ENCODE assay signal across 8 cellular contexts in the genomic region with DNA sequence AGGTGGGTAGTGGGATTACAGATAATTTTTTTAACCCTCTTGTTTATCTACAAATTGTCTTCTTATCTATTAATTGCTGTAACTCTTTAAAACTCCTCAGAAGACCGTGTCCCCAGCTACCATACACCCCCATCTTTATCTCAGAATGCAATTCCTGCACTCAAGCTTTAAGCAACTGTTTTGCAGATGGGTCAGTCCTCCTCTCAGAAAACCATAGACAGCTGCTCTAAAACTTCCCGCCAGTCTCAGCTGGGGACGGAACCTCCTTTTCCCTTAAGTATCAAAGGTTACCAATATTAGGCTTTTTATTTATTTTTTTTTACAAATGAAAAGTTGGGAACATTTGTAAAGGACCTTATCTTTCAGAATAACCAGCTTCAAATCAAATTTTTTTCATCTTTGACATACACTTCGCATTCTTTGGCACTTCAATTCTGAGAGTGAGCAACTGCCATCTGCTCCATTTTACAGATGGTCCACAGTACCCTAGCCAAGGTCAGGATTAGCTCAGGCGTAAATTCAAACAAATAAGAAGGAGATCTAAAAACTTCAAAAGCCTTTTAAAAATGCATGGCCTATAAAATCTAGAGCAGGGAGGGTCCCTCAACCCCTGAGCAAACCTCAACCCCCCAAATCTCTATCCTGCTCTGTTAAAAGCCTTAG. TPM values are rescaled to one million over a fixed set of nuclear protein-coding genes. Genes with fewer than 3 reads are reported as not detected.
DNase-seq lines count a peak whose midpoint lies in the region; TF ChIP-seq lines count a peak whose summit lies in the region.

No MANE protein-coding gene starts in this region.

- H3K79me1 ChIP-seq in neuronal stem cell (ENCODE audit: low read depth, low read length), result no peaks in the 10 kb centered on the region

- no peak overlapping the region for H2BK12ac ChIP-seq in neuronal stem cell (ENCODE audit: low read length)

- H3K27ac ChIP-seq in effector memory CD4-positive, alpha-beta T cell (ENCODE audit: insufficient read depth, low read length, poor library complexity, severe bottlenecking), result no peak overlapping the region
- no peak overlapping the region for H3K27ac ChIP-seq in neuronal stem cell (replicated peaks; ENCODE audit: low read length)

- H2AK5ac ChIP-seq in neuronal stem cell (ENCODE audit: low read depth, low read length), result no peak overlapping the region

- H2BK15ac ChIP-seq in neuronal stem cell (ENCODE audit: low read length), result no peak overlapping the region

- H3K36me3 ChIP-seq in effector memory CD4-positive, alpha-beta T cell (ENCODE audit: control insufficient read depth, insufficient read depth, low read length), result no peaks in the 10 kb centered on the region
- H3K36me3 ChIP-seq in neuronal stem cell (replicated peaks in 1 of 2; ENCODE audit: control insufficient read depth in 2 of 2, insufficient read depth in 2 of 2, low read length in 2 of 2), result no peaks in the 10 kb centered on the region

- H3K14ac ChIP-seq in neuronal stem cell (ENCODE audit: low read length), result no peak overlapping the region

- H3K27me3 Mint-ChIP-seq in CD14-positive monocyte (ENCODE audit: low read depth in 3 of 3), result peaks cover 38 to 61% (median 52%) of the 10 kb centered on the region in 3 donors

- no CpG with 5 or more reads among the region's 5 CpGs for WGBS in neuronal stem cell (ENCODE audit: extremely low coverage in 2 of 2, insufficient read length in 2 of 2, insufficient replicate concordance in 1 of 2), 2 donors

- no peak for TF ChIP-seq CTCF in CD14-positive monocyte (IDR thresholded peaks at IDR 0.05)

- H3K9me3 ChIP-seq in effector memory CD4-positive, alpha-beta T cell (ENCODE audit: control insufficient read depth, low read length), result no peaks in the 10 kb centered on the region
- H3K9me3 ChIP-seq in neuronal stem cell (replicated peaks in 1 of 2; ENCODE audit: control insufficient read depth in 2 of 2, insufficient read depth in 1 of 2, low read depth in 1 of 2, low read length in 2 of 2), result peaks cover 0 to 5% of the 10 kb centered on the region in 2 donors

- H3K27me3 ChIP-seq in effector memory CD4-positive, alpha-beta T cell (replicated peaks; ENCODE audit: control insufficient read depth, insufficient read depth, low read length, poor library complexity, severe bottlenecking), result peaks cover 23% of the 10 kb centered on the region
- peaks cover 0 to 29% (median 10%) of the 10 kb centered on the region in 3 experiments for H3K27me3 ChIP-seq in neuronal stem cell (ENCODE audit: control insufficient read depth in 3 of 3, insufficient read depth in 3 of 3, low read depth in 1 of 3, low read length in 3 of 3)

- peak overlapping the region in 1 of 7 donors; percentile 71 for H3K27ac Mint-ChIP-seq in CD14-positive monocyte

- H3K4me1 Mint-ChIP-seq in CD14-positive monocyte, result peaks cover 25% of the 10 kb centered on the region

- intact Hi-C loops in CD14-positive monocyte (cut with micrococcal nuclease), result no loop called here

- peak overlapping the region; percentile 95 for H2AFZ ChIP-seq in neuronal stem cell (ENCODE audit: low read length)

- H2BK120ac ChIP-seq in neuronal stem cell (ENCODE audit: low read depth, low read length), result no peak overlapping the region

- H3K4me3 ChIP-seq in effector memory CD4-positive, alpha-beta T cell (ENCODE audit: insufficient read depth, low read depth, low read length, poor library complexity, severe bottlenecking), result peak overlapping the region; percentile 57
- H3K4me3 ChIP-seq in neuronal stem cell (ENCODE audit: low read length in 2 of 2), result peak overlapping the region; percentile 50 to 87

- no peak overlapping the region for H3K23ac ChIP-seq in neuronal stem cell (ENCODE audit: low read depth, low read length, poor library complexity)

- peak overlapping the region; percentile 76 to 94 for H3K4me3 Mint-ChIP-seq in CD14-positive monocyte

- H3K18ac ChIP-seq in neuronal stem cell (ENCODE audit: low read length), result no peak overlapping the region

- H3K36me3 Mint-ChIP-seq in CD14-positive monocyte, result peaks cover 3 to 15% of the 10 kb centered on the region in 2 donors

- H4K91ac ChIP-seq in neuronal stem cell (ENCODE audit: low read depth, low read length, poor library complexity), result no peak overlapping the region

- no peak for DNase-seq in CD14-positive monocyte (ENCODE audit: low spot score)
- peak; percentile 61 to 74 for DNase-seq in NCI-H524 (lab: John Stamatoyannopoulos, UW)
- DNase-seq in effector memory CD4-positive, alpha-beta T cell, result no peak
- no peak for DNase-seq in neuronal stem cell (ENCODE audit: low spot score)
- no peak for DNase-seq in NOMO-1 treated with DMSO at 0.1 percent for 48 hours (lab: John Stamatoyannopoulos, UW; ENCODE audit: unreplicated experiment)
- no peak for DNase-seq in cortex of kidney (lab: John Stamatoyannopoulos, UW)
- DNase-seq in NCI-H345 treated with DMSO at 0.1 percent for 48 hours (lab: John Stamatoyannopoulos, UW; ENCODE audit: unreplicated experiment), result no peak
- no peak for DNase-seq in NCI-H146 treated with DMSO at 0.1 percent for 48 hours (lab: John Stamatoyannopoulos, UW; ENCODE audit: unreplicated experiment)

- H3K4ac ChIP-seq in neuronal stem cell (ENCODE audit: low read length), result no peak overlapping the region

- no peak overlapping the region for H4K8ac ChIP-seq in neuronal stem cell (ENCODE audit: low read depth, low read length)

- no peak overlapping the region for H2BK5ac ChIP-seq in neuronal stem cell (ENCODE audit: low read length)

- H3K4me2 ChIP-seq in neuronal stem cell (ENCODE audit: insufficient read depth, low read length, poor library complexity, severe bottlenecking), result peak overlapping the region; percentile 88

- H3K9ac ChIP-seq in neuronal stem cell (ENCODE audit: low read depth, low read length, poor library complexity), result no peak overlapping the region

- peaks cover 17% of the 10 kb centered on the region for H3K4me1 ChIP-seq in effector memory CD4-positive, alpha-beta T cell (ENCODE audit: control insufficient read depth, insufficient read depth, low read length, poor library complexity, severe bottlenecking)
- H3K4me1 ChIP-seq in neuronal stem cell (ENCODE audit: control insufficient read depth in 2 of 2, insufficient read depth in 1 of 2, low read depth in 1 of 2, low read length in 2 of 2), result peaks cover 4 to 9% of the 10 kb centered on the region in 2 donors

- H3K9me3 Mint-ChIP-seq in CD14-positive monocyte, result peaks cover 0 to 13% (median 4%) of the 10 kb centered on the region in 7 donors

RNA-seq across cellular contexts. Expression of a gene that starts 1.2 kb away (rescaled TPM):
- 1 to 10 TPM in 1 of 2 donors, under 1 TPM in 1; 0.89 to 1.5 TPM for polyA plus RNA-seq in CD14-positive monocyte
- 13.9 TPM for polyA plus RNA-seq in neuronal stem cell (2013, experiment 1 of 2)
- 15.2 TPM for polyA plus RNA-seq in neuronal stem cell (2013, experiment 2 of 2)

Comparison
In these comparisons a context has a peak if more than half of its experiments do, and no peak if none do; other contexts are left out.
1. DNase-seq: peak in NCI-H524 (2 of 2); none in CD14-positive monocyte (single experiment), effector memory CD4-positive, alpha-beta T cell (0 of 3), neuronal stem cell (single experiment), NOMO-1 treated with DMSO at 0.1 percent for 48 hours (single experiment), cortex of kidney (single experiment), NCI-H345 treated with DMSO at 0.1 percent for 48 hours (single experiment) and NCI-H146 treated with DMSO at 0.1 percent for 48 hours (single experiment).